In genomic region chr19:55206664-55207500, GRCh38 we compare ENCODE assay signal across 1 cellular context.
TF ChIP-seq lines count a peak whose summit lies in the region.

No MANE protein-coding gene starts in this region.

TF ChIP-seq in K562, 482 proteins besides CTCF, POLR2A, EP300 and RAD21 (continues in another document):
- TF ChIP-seq EZH2 (IDR thresholded peaks at IDR 0.05; ENCODE audit: borderline replicate concordance, low read depth, low read length) (no peak), PCBP1 (IDR thresholded peaks at IDR 0.05; ENCODE audit: low read depth, low read length, poor library complexity, severe bottlenecking) (no peak), NFE2 (IDR thresholded peaks at IDR 0.05; ENCODE audit: low read depth) (no peak; the same call in 1 of the 2 replicates), KDM5B (IDR thresholded peaks at IDR 0.05; ENCODE audit: insufficient replicate concordance, low read depth, low read length) (no peak), MAFG (tag; conservative IDR thresholded peaks at IDR 0.05) (no peak), AFF1 (IDR thresholded peaks at IDR 0.05; ENCODE audit: low read depth in 1 of 2, partially characterized antibody in 2 of 2) (peak in 1 of 2 experiments; percentile 38), KLF13 (tag; IDR thresholded peaks at IDR 0.05; ENCODE audit: borderline replicate concordance, low read depth) (peak; percentile 28; the same call in 1 of the 2 replicates), IRF1 (CRISPR knock-in tag; IDR thresholded peaks at IDR 0.05; ENCODE audit: borderline replicate concordance) (no peak), NCOA6 (IDR thresholded peaks at IDR 0.05) (no peak), GTF2E2 (tag; IDR thresholded peaks at IDR 0.05) (0 out of 2 replicates have a peak, but pooled peaks have one; percentile 26), ARHGAP35 (IDR thresholded peaks at IDR 0.05; ENCODE audit: partially characterized antibody) (no peak), ZNF436 (CRISPR knock-in tag; IDR thresholded peaks at IDR 0.05) (no peak), NKRF (IDR thresholded peaks at IDR 0.05; ENCODE audit: borderline replicate concordance) (0 out of 2 replicates have a peak, but pooled peaks have one; percentile 38), ZNF184 (CRISPR knock-in tag; IDR thresholded peaks at IDR 0.05) (no peak), KLF16 (IDR thresholded peaks at IDR 0.05) (0 out of 2 replicates have a peak, but pooled peaks have one; percentile 8), ZC3H11A (IDR thresholded peaks at IDR 0.05; ENCODE audit: low read depth, low read length) (0 out of 2 replicates have a peak, but pooled peaks have one; percentile 38), XRCC5 (IDR thresholded peaks at IDR 0.05; ENCODE audit: low read depth, low read length) (0 out of 2 replicates have a peak, but pooled peaks have one; percentile 36), HDAC6 (IDR thresholded peaks at IDR 0.05; ENCODE audit: low read depth, low read length) (no peak), CAMTA2 (CRISPR knock-in tag; conservative IDR thresholded peaks at IDR 0.05) (no peak), STAT5B (CRISPR knock-in tag; IDR thresholded peaks at IDR 0.05) (no peak), CHD2 (IDR thresholded peaks at IDR 0.05; ENCODE audit: low read depth, low read length) (no peak; the same call in 1 of the 2 replicates), ATF3 (IDR thresholded peaks at IDR 0.05) (peak; percentile 98), ATF3 (CRISPR knock-in tag; conservative IDR thresholded peaks at IDR 0.05) (peak; percentile 97; the same call in 1 of the 2 replicates), MEF2A (IDR thresholded peaks at IDR 0.05; ENCODE audit: control insufficient read depth, low read depth, low read length) (no peak), ZNF24 (IDR thresholded peaks at IDR 0.05) (no peak), IRF2 (CRISPR knock-in tag; IDR thresholded peaks at IDR 0.05) (no peak), ZC3H8 (IDR thresholded peaks at IDR 0.05) (no peak), HEY1 (CRISPR knock-in tag; IDR thresholded peaks at IDR 0.05; ENCODE audit: borderline replicate concordance) (no peak), ZNF445 (CRISPR knock-in tag; IDR thresholded peaks at IDR 0.05; ENCODE audit: low read depth) (no peak), ZNF699 (CRISPR knock-in tag; IDR thresholded peaks at IDR 0.05; ENCODE audit: insufficient replicate concordance) (no peak), ZBTB7A (IDR thresholded peaks at IDR 0.05; ENCODE audit: borderline replicate concordance, control insufficient read depth, low read depth, low read length) (peak; percentile 90; the same call in 1 of the 2 replicates), HNRNPLL (IDR thresholded peaks at IDR 0.05; ENCODE audit: low read depth, low read length, poor library complexity, severe bottlenecking) (no peak), BRD9 (IDR thresholded peaks at IDR 0.05; ENCODE audit: low read depth, partially characterized antibody) (no peak), ZKSCAN1 (IDR thresholded peaks at IDR 0.05; ENCODE audit: low read depth, low read length) (no peak), EP400 (IDR thresholded peaks at IDR 0.05) (peak; percentile 72), ZNF212 (CRISPR knock-in tag; IDR thresholded peaks at IDR 0.05) (no peak), TCF7 (IDR thresholded peaks at IDR 0.05; ENCODE audit: borderline replicate concordance) (no peak), CLOCK (CRISPR knock-in tag; IDR thresholded peaks at IDR 0.05; ENCODE audit: borderline replicate concordance) (no peak), MXI1 (IDR thresholded peaks at IDR 0.05; ENCODE audit: low read depth, low read length) (peak; percentile 40; the same call in 1 of the 2 replicates), ZBTB26 (CRISPR knock-in tag; IDR thresholded peaks at IDR 0.05) (no peak), SMARCA4 (IDR thresholded peaks at IDR 0.05) (peak; percentile 80), CREB3 (tag; conservative IDR thresholded peaks at IDR 0.05; ENCODE audit: low read depth) (0 out of 2 replicates have a peak, but pooled peaks have one; percentile 33), TGIF2 (CRISPR knock-in tag; IDR thresholded peaks at IDR 0.05) (no peak), ELF2 (CRISPR knock-in tag; IDR thresholded peaks at IDR 0.05) (no peak), NR2C2 (CRISPR knock-in tag; IDR thresholded peaks at IDR 0.05) (0 out of 2 replicates have a peak, but pooled peaks have one; percentile 43), NR2C2 (tag; IDR thresholded peaks at IDR 0.05) (peak; percentile 77), PCBP2 (IDR thresholded peaks at IDR 0.05; ENCODE audit: low read depth, low read length, poor library complexity, severe bottlenecking) (no peak), MIER1 (IDR thresholded peaks at IDR 0.05; ENCODE audit: low read depth) (no peak), GTF3C2 (IDR thresholded peaks at IDR 0.05; ENCODE audit: borderline replicate concordance, extremely low read depth, insufficient read length) (no peak), BRF2 (IDR thresholded peaks at IDR 0.05; ENCODE audit: borderline replicate concordance, insufficient read depth, insufficient read length) (no peak), ZNF583 (CRISPR knock-in tag; IDR thresholded peaks at IDR 0.05) (no peak), POLR2H (tag; IDR thresholded peaks at IDR 0.05; ENCODE audit: low read depth) (peak; percentile 87), POLR3A (IDR thresholded peaks at IDR 0.05; ENCODE audit: borderline replicate concordance, extremely low read depth, insufficient read depth, insufficient read length) (no peak), RBM25 (IDR thresholded peaks at IDR 0.05; ENCODE audit: low read depth, low read length, severe bottlenecking) (no peak)
